8 cellular contexts compared by ENCODE assay signal in genomic region chr1:221839794-221840395, GRCh38.
DNase-seq lines count a peak whose midpoint lies in the region; ATAC-seq and TF ChIP-seq lines count a peak whose summit lies in the region.

No MANE protein-coding gene starts in this region.

- H3K27ac ChIP-seq in right lobe of liver (peak overlapping the region in 1 of 3 donors; percentile 22), thyroid gland (no peak overlapping the region)

- no peak for TF ChIP-seq POLR2A in right lobe of liver (IDR thresholded peaks at IDR 0.05)
- TF ChIP-seq POLR2A in thyroid gland (IDR thresholded peaks at IDR 0.05), result no peak

- H3K36me3 Mint-ChIP-seq in activated naive CD8-positive, alpha-beta T cell treated with anti-CD3 and anti-CD28 coated beads for 36 hours, result peaks cover 16% of the 10 kb centered on the region
- H3K36me3 Mint-ChIP-seq in stimulated activated effector memory CD8-positive, alpha-beta T cell treated with anti-CD3 and anti-CD28 coated beads, Interleukin-12 subunit alpha, Interleukin-12 subunit beta, amount 100 ng/mL, for 72 hours, result peaks cover 10% of the 10 kb centered on the region

- peaks cover 16% of the 10 kb centered on the region for H3K27me3 Mint-ChIP-seq in activated naive CD8-positive, alpha-beta T cell treated with anti-CD3 and anti-CD28 coated beads for 36 hours

- peak overlapping the region; percentile 90 for H3K27ac Mint-ChIP-seq in activated naive CD8-positive, alpha-beta T cell treated with anti-CD3 and anti-CD28 coated beads for 36 hours
- H3K27ac Mint-ChIP-seq in stimulated activated effector memory CD8-positive, alpha-beta T cell treated with anti-CD3 and anti-CD28 coated beads, Interleukin-12 subunit alpha, Interleukin-12 subunit beta, amount 100 ng/mL, for 72 hours, result peak overlapping the region; percentile 75

- intact Hi-C loops in right lobe of liver (cut with DNase I) (no loop called here), thyroid gland (cut with DNase I) (no loop called here)

- WGBS in right lobe of liver (ENCODE audit: insufficient coverage, low coverage, low lambda C conversion rate, missing lambda C conversion rate), result 25% methylated on average over 2 of the region's 7 CpGs
- WGBS in thyroid gland, 2 donors, result 68 to 81% methylated on average over 5 to 7 of the region's 7 CpGs

- ATAC-seq in GM18508 (IDR thresholded peaks at IDR 0.05; ENCODE audit: insufficient read depth, unreplicated experiment) (peak; percentile 78), HG02884 (IDR thresholded peaks at IDR 0.05; ENCODE audit: unreplicated experiment) (peak; percentile 78), right lobe of liver (peak; percentile 40 to 91 (median 64))
- peak; percentile 100 for ATAC-seq in stimulated activated effector memory CD8-positive, alpha-beta T cell treated with anti-CD3 and anti-CD28 coated beads, Interleukin-12 subunit alpha, Interleukin-12 subunit beta, amount 100 ng/mL, for 72 hours

- H3K9me3 ChIP-seq in right lobe of liver (no peaks in the 10 kb centered on the region), thyroid gland (no peaks in the 10 kb centered on the region)

- H3K4me1 ChIP-seq in right lobe of liver (peaks cover 0 to 13% (median 7%) of the 10 kb centered on the region in 4 donors), thyroid gland (no peaks in the 10 kb centered on the region)

- in situ Hi-C loops in SK-MEL-5 (cut with HindIII; ENCODE audit: low pct_unique_long_range_greater_than_20kb, low sequenced_read_pairs), result no loop called here

- H3K9me3 Mint-ChIP-seq in activated naive CD8-positive, alpha-beta T cell treated with anti-CD3 and anti-CD28 coated beads for 36 hours, result peaks cover 7% of the 10 kb centered on the region
- no peaks in the 10 kb centered on the region for H3K9me3 Mint-ChIP-seq in stimulated activated effector memory CD8-positive, alpha-beta T cell treated with anti-CD3 and anti-CD28 coated beads, Interleukin-12 subunit alpha, Interleukin-12 subunit beta, amount 100 ng/mL, for 72 hours

- no peak overlapping the region for H3K4me3 Mint-ChIP-seq in activated naive CD8-positive, alpha-beta T cell treated with anti-CD3 and anti-CD28 coated beads for 36 hours
- H3K4me3 Mint-ChIP-seq in stimulated activated effector memory CD8-positive, alpha-beta T cell treated with anti-CD3 and anti-CD28 coated beads, Interleukin-12 subunit alpha, Interleukin-12 subunit beta, amount 100 ng/mL, for 72 hours, result no peak overlapping the region

- H3K27me3 ChIP-seq in right lobe of liver (no peaks in the 10 kb centered on the region), thyroid gland (no peaks in the 10 kb centered on the region)

- H3K36me3 ChIP-seq in right lobe of liver, result no peaks in the 10 kb centered on the region
- no peaks in the 10 kb centered on the region for H3K36me3 ChIP-seq in thyroid gland

- H3K4me3 ChIP-seq in right lobe of liver (no peak overlapping the region), thyroid gland (replicated peaks in 1 of 3) (no peak overlapping the region)

- peak; percentile 95 for DNase-seq in SK-MEL-5 (ENCODE audit: low read depth, low spot score)
- peak; percentile 79 for DNase-seq in activated naive CD8-positive, alpha-beta T cell treated with anti-CD3 and anti-CD28 coated beads for 36 hours
- peak in 2 of 3 donors; percentile 55 to 75 for DNase-seq in right lobe of liver
- peak; percentile 51 to 86 for DNase-seq in stimulated activated effector memory CD8-positive, alpha-beta T cell treated with anti-CD3 and anti-CD28 coated beads, Interleukin-12 subunit alpha, Interleukin-12 subunit beta, amount 100 ng/mL, for 72 hours (ENCODE audit: low spot score in 2 of 2)
- no peak for DNase-seq in thyroid gland
- no peak for DNase-seq in SW 1271 (lab: John Stamatoyannopoulos, UW)

- TF ChIP-seq CTCF in right lobe of liver (IDR thresholded peaks at IDR 0.05) (no peak), thyroid gland (IDR thresholded peaks at IDR 0.05) (no peak)

- H3K4me1 Mint-ChIP-seq in activated naive CD8-positive, alpha-beta T cell treated with anti-CD3 and anti-CD28 coated beads for 36 hours, result peaks cover 34% of the 10 kb centered on the region
- peaks cover 49% of the 10 kb centered on the region for H3K4me1 Mint-ChIP-seq in stimulated activated effector memory CD8-positive, alpha-beta T cell treated with anti-CD3 and anti-CD28 coated beads, Interleukin-12 subunit alpha, Interleukin-12 subunit beta, amount 100 ng/mL, for 72 hours

Comparison
In these comparisons a context has a peak if more than half of its experiments do, and no peak if none do; other contexts are left out.
1. DNase-seq: peak in SK-MEL-5 (single experiment), activated naive CD8-positive, alpha-beta T cell treated with anti-CD3 and anti-CD28 coated beads for 36 hours (single experiment), right lobe of liver (2 of 3) and stimulated activated effector memory CD8-positive, alpha-beta T cell treated with anti-CD3 and anti-CD28 coated beads, Interleukin-12 subunit alpha, Interleukin-12 subunit beta, amount 100 ng/mL, for 72 hours (2 of 2); none in thyroid gland (0 of 2) and SW 1271 (0 of 2).
2. Peak in every context shown above with its lines, with median percentiles within 50 percentile points of each other: ATAC-seq.